Comparison of ENCODE assay signal across 23 cellular contexts in genomic region chr19:50928841-50929240, GRCh38. TPM values are rescaled to one million over a fixed set of nuclear protein-coding genes. Genes with fewer than 3 reads are reported as not detected.
DNase-seq lines count a peak whose midpoint lies in the region; ATAC-seq, FAIRE-seq and TF ChIP-seq lines count a peak whose summit lies in the region.
"Had no signal": no experiment of that assay in that cellular context is flagged by ENCODE, and none has a peak within 500 bp of the region (broad histone marks: within the 10 kb centered on the region; RNA-seq: fewer than 3 reads in every experiment).

No MANE protein-coding gene starts in this region.

- H3K18ac ChIP-seq in H1 (ENCODE audit: extremely low read depth, low read length) = no peak overlapping the region

- ATAC-seq in pancreas = no peak

- H2BK12ac ChIP-seq in H1 (ENCODE audit: low read depth, low read length) = no peak overlapping the region

- no peak overlapping the region for H3K4me2 ChIP-seq in H1 (ENCODE audit: insufficient read depth in 1 of 2, low read depth in 2 of 2, low read length in 2 of 2)

- TF ChIP-seq RAD21 in H1 (IDR thresholded peaks at IDR 0.05 in 1 of 2, conservative IDR thresholded peaks at IDR 0.05 in 1 of 2; ENCODE audit: low read depth in 2 of 2, low read length in 2 of 2) = no peak

- H2AFZ ChIP-seq in H1 (ENCODE audit: low read length) = no peak overlapping the region

- H3K4me1 ChIP-seq in H1 (replicated peaks in 1 of 4; ENCODE audit: control insufficient read depth in 3 of 4, insufficient read depth in 4 of 4, low read length in 3 of 4) = no peaks in the 10 kb centered on the region
- no peaks in the 10 kb centered on the region for H3K4me1 ChIP-seq in ovary (ENCODE audit: insufficient read depth)
- H3K4me1 ChIP-seq in pancreas = no peaks in the 10 kb centered on the region

- TF ChIP-seq EP300 in H1 (IDR thresholded peaks at IDR 0.05; ENCODE audit: borderline replicate concordance in 1 of 2, low read depth in 2 of 2, low read length in 2 of 2) (no peak), ovary (IDR thresholded peaks at IDR 0.05) (no peak)

- WGBS in H1 (ENCODE audit: extremely low coverage in 1 of 2, insufficient coverage in 1 of 2, insufficient read length in 1 of 2, insufficient replicate concordance in 2 of 2, low coverage in 1 of 2, low lambda C conversion rate in 2 of 2, missing lambda C conversion rate in 1 of 2), 2 experiments = 84% methylated on average over 3 of the region's 5 CpGs; no CpG with 5 or more reads in 1 of the 2 experiments
- 70 to 76% (median 71%) methylated on average over 5 of the region's 5 CpGs for WGBS in ovary, 3 donors
- WGBS in pancreas, 2 donors = 44 to 56% methylated on average over 5 of the region's 5 CpGs

- H2AK5ac ChIP-seq in H1 (ENCODE audit: low read depth, low read length) = no peak overlapping the region

- TF ChIP-seq CTCF in H1 (IDR thresholded peaks at IDR 0.05; ENCODE audit: control extremely low read depth in 1 of 3, insufficient read depth in 1 of 3, low read depth in 1 of 3, low read length in 3 of 3) (no peak), ovary (IDR thresholded peaks at IDR 0.05) (no peak), pancreas (IDR thresholded peaks at IDR 0.05) (no peak)

- H3K27ac ChIP-seq in H1 (ENCODE audit: low read depth, low read length) (no peak overlapping the region), ovary (no peak overlapping the region), pancreas (no peak overlapping the region)
- H3K27ac ChIP-seq: 22Rv1, C4-2B, RWPE1 had no signal

- FAIRE-seq in H1 (lab: Jason Lieb, UNC) (no peak), pancreas (lab: Jason Lieb, UNC) (no peak)
- FAIRE-seq: GM12891, H54 had no signal

- no peak overlapping the region for H3K56ac ChIP-seq in H1 (replicated peaks; ENCODE audit: insufficient read length, low read depth, low read length)

- no peak overlapping the region for H3K14ac ChIP-seq in H1 (ENCODE audit: insufficient read length)

- no peak overlapping the region for H2BK120ac ChIP-seq in H1 (replicated peaks; ENCODE audit: low read depth, low read length)

- no peak overlapping the region for H3K4ac ChIP-seq in H1 (replicated peaks; ENCODE audit: insufficient read length, low read depth, low read length)

- POLR2A ChIA-PET in H1 (lab: Charles Lee; ENCODE audit: partially characterized antibody) = no interaction called here

- CTCF ChIA-PET in H1 (lab: Charles Lee; ENCODE audit: partially characterized antibody) = interaction anchor here (0.8 to 7.1 kb wide), 8 partner anchors 19 to 168 kb away, joined by 3 to 36 read pairs (median 5); no protein-coding TSS in a partner anchor

- no peaks in the 10 kb centered on the region for H3K79me2 ChIP-seq in H1 (ENCODE audit: control insufficient read depth in 1 of 2, insufficient read depth in 2 of 2, low read length in 2 of 2)

- H4K91ac ChIP-seq in H1 (replicated peaks; ENCODE audit: insufficient read length, low read length) = no peak overlapping the region

- H3K79me1 ChIP-seq in H1 (ENCODE audit: low read depth, low read length) = no peaks in the 10 kb centered on the region

- no peak overlapping the region for H3K4me3 ChIP-seq in H1 (ENCODE audit: extremely low read depth in 1 of 4, insufficient read depth in 2 of 4, low read depth in 3 of 4, low read length in 4 of 4)
- H3K4me3 ChIP-seq in ovary = no peak overlapping the region
- H3K4me3 ChIP-seq in pancreas = no peak overlapping the region
- H3K4me3 ChIP-seq: MG63 had no signal

- H2BK5ac ChIP-seq in H1 (ENCODE audit: low read depth, low read length) = 0 out of 2 replicates have a peak overlapping the region, but pooled peaks have one; percentile 13

- no peak overlapping the region for H4K5ac ChIP-seq in H1 (ENCODE audit: insufficient read length, low read depth, low read length)

- H2BK15ac ChIP-seq in H1 (ENCODE audit: low read length) = no peak overlapping the region

- 0 out of 7 replicates have a peak, but pooled peaks cover 0 to 2% (median under 1%) of the 10 kb centered on the region in 4 experiments for H3K27me3 ChIP-seq in H1 (replicated peaks in 1 of 4; ENCODE audit: control insufficient read depth in 3 of 4, extremely low read depth in 1 of 4, insufficient read depth in 3 of 4, low read length in 3 of 4)
- no peaks in the 10 kb centered on the region for H3K27me3 ChIP-seq in ovary
- H3K27me3 ChIP-seq in pancreas = peaks cover 0 to 31% (median 0%) of the 10 kb centered on the region in 4 donors
- H3K27me3 ChIP-seq: MG63 had no signal

- no peak overlapping the region for H3K9ac ChIP-seq in H1 (replicated peaks in 1 of 4; ENCODE audit: extremely low read depth in 1 of 4, low read depth in 3 of 4, low read length in 3 of 4)

- H3K23me2 ChIP-seq in H1 (ENCODE audit: low read depth, low read length) = no peaks in the 10 kb centered on the region

- H2BK20ac ChIP-seq in H1 (ENCODE audit: low read length) = no peak overlapping the region

- TF ChIP-seq POLR2A in H1 (IDR thresholded peaks at IDR 0.05; ENCODE audit: control extremely low read depth in 1 of 2, low read depth in 2 of 2, low read length in 2 of 2) (no peak), ovary (IDR thresholded peaks at IDR 0.05) (no peak)

- H3K23ac ChIP-seq in H1 (ENCODE audit: insufficient read length) = no peak overlapping the region

- no peaks in the 10 kb centered on the region for H3K9me3 ChIP-seq in H1 (ENCODE audit: insufficient read depth in 2 of 2, low read depth in 1 of 2, low read length in 1 of 2)
- no peaks in the 10 kb centered on the region for H3K9me3 ChIP-seq in ovary
- H3K9me3 ChIP-seq in pancreas = no peaks in the 10 kb centered on the region

- H4K8ac ChIP-seq in H1 (ENCODE audit: extremely low read depth, insufficient read depth, low read length) = no peak overlapping the region

- no peaks in the 10 kb centered on the region for H4K20me1 ChIP-seq in H1 (replicated peaks in 1 of 2; ENCODE audit: control insufficient read depth in 1 of 2, insufficient read depth in 2 of 2, low read length in 2 of 2)

- DNase-seq in DMS 273 (lab: John Stamatoyannopoulos, UW; ENCODE audit: unreplicated experiment) = peak; percentile 20
- DNase-seq in DMS 273 treated with DMSO at 0.1 percent for 48 hours (lab: John Stamatoyannopoulos, UW) = no peak
- peak; percentile 71 for DNase-seq in DMS79 (lab: John Stamatoyannopoulos, UW)
- peak; percentile 39 for DNase-seq in NAMALWA (ENCODE audit: low spot score)
- no peak for DNase-seq in H1 (ENCODE audit: low read depth in 1 of 2, low spot score in 2 of 2)
- no peak for DNase-seq in effector CD4-positive, alpha-beta T cell
- DNase-seq in ovary = no peak
- DNase-seq in pancreas = no peak
- DNase-seq: AML-193, EL, HFFc6, MG63, NCI-H1092, NCI-H2081 treated with DMSO at 0.1 percent for 48 hours, NCI-H446, NCI-H526 treated with DMSO at 0.1 percent for 48 hours, SIG-M5, T-helper 1 cell had no signal

- H3K36me3 ChIP-seq in H1 (ENCODE audit: control insufficient read depth in 2 of 4, insufficient read depth in 4 of 4, low read length in 3 of 4) (no peaks in the 10 kb centered on the region), ovary (no peaks in the 10 kb centered on the region), pancreas (no peaks in the 10 kb centered on the region)
- H3K36me3 ChIP-seq: MG63 had no signal

- intact Hi-C loops in ovary (cut with DNase I) (loop anchor here in 1 of 4 donors (5.0 to 10.0 kb wide), 2 partner anchors 168 to 246 kb away; no protein-coding TSS in a partner anchor), pancreas (cut with DNase I) (no loop called here)

RNA-seq across cellular contexts. Expression of gene KLK4, which starts 17.6 kb away (rescaled TPM):
- total RNA-seq in H1 (2021; fragmentation: NEBNext Ultra II Directional; extraction: Animal tissue kit (Norgen Biotek cat#: 25700)) = 1.3 TPM in 1 of 2 replicates, not detected in the other
- polyA plus RNA-seq in H1 (2011; rRNA removed) (0.44 and 6.8 TPM in 2 replicates), ovary (not detected), pancreas (not detected)
- 0.41 TPM for polyA plus RNA-seq in H1 (2011; cell fraction: cytosol; rRNA removed)
- polyA plus RNA-seq in H1 (2011; cell fraction: nucleus; rRNA removed) = 2.3 TPM
- polyA plus RNA-seq in H1 (2012, experiment 1 of 2) = 0.20 to 1.7 TPM (median 0.57 TPM) in 4 replicates
- not detected for polyA plus RNA-seq in H1 (2012, experiment 2 of 2)
- 0.91 TPM for polyA plus RNA-seq in H1 (2013, experiment 1 of 2)
- 0.77 TPM for polyA plus RNA-seq in H1 (2013, experiment 2 of 2)
- polyA minus RNA-seq in H1 (2011; rRNA and poly(A)+ RNA removed) = 0.82 TPM in 1 of 2 replicates, not detected in the other
- polyA minus RNA-seq in H1 (2011; cell fraction: cytosol; rRNA and poly(A)+ RNA removed) = not detected
- not detected for polyA minus RNA-seq in H1 (2011; cell fraction: nucleus; rRNA and poly(A)+ RNA removed)
- total RNA-seq in ovary (under 1 TPM in 1 of 7 donors, not detected in 6; 0.58 TPM), pancreas (under 1 TPM in 1 of 6 donors, not detected in 5; 0.41 TPM)
- total RNA-seq: HFFc6 had no signal

RNA-seq across cellular contexts. Expression of gene KLK5, which starts 24.0 kb away (rescaled TPM):
- 0.55 and 0.76 TPM in 2 replicates for total RNA-seq in H1 (2021; fragmentation: NEBNext Ultra II Directional; extraction: Animal tissue kit (Norgen Biotek cat#: 25700))
- polyA plus RNA-seq in H1 (2011; rRNA removed) (1.7 and 2.0 TPM in 2 replicates), ovary (not detected), pancreas (under 1 TPM in 1 of 2 donors, not detected in 1; 0.11 TPM)
- polyA plus RNA-seq in H1 (2011; cell fraction: cytosol; rRNA removed) = 1.2 TPM
- polyA plus RNA-seq in H1 (2011; cell fraction: nucleus; rRNA removed) = 1.1 TPM
- 0.34 to 0.86 TPM (median 0.69 TPM) in 4 replicates for polyA plus RNA-seq in H1 (2012, experiment 1 of 2)
- polyA plus RNA-seq in H1 (2012, experiment 2 of 2) = 0.63 TPM
- 0.73 TPM for polyA plus RNA-seq in H1 (2013, experiment 1 of 2)
- 0.77 TPM for polyA plus RNA-seq in H1 (2013, experiment 2 of 2)
- 0.25 and 0.78 TPM in 2 replicates for polyA minus RNA-seq in H1 (2011; rRNA and poly(A)+ RNA removed)
- not detected for polyA minus RNA-seq in H1 (2011; cell fraction: cytosol; rRNA and poly(A)+ RNA removed)
- polyA minus RNA-seq in H1 (2011; cell fraction: nucleus; rRNA and poly(A)+ RNA removed) = not detected
- total RNA-seq in ovary (1 to 10 TPM in 1 of 7 donors, under 1 TPM in 2, not detected in 4; 0.17 to 2.3 (median 0.41) TPM), pancreas (not detected)
- total RNA-seq: HFFc6 had no signal

RNA-seq across cellular contexts. Expression of gene KLK6, which starts 40.5 kb away (rescaled TPM):
- 0.55 and 0.69 TPM in 2 replicates for total RNA-seq in H1 (2021; fragmentation: NEBNext Ultra II Directional; extraction: Animal tissue kit (Norgen Biotek cat#: 25700))
- polyA plus RNA-seq in H1 (2011; rRNA removed) (2.6 and 3.2 TPM in 2 replicates), ovary (under 1 TPM in 1 of 2 donors, not detected in 1; 0.07 TPM), pancreas (not detected)
- polyA plus RNA-seq in H1 (2011; cell fraction: cytosol; rRNA removed) = 2.5 TPM
- polyA plus RNA-seq in H1 (2011; cell fraction: nucleus; rRNA removed) = 1.7 TPM
- polyA plus RNA-seq in H1 (2012, experiment 1 of 2) = 1.3 to 2.5 TPM (median 2.3 TPM) in 4 replicates
- polyA plus RNA-seq in H1 (2012, experiment 2 of 2) = 2.4 TPM
- polyA plus RNA-seq in H1 (2013, experiment 1 of 2) = 1.4 TPM
- 1.8 TPM for polyA plus RNA-seq in H1 (2013, experiment 2 of 2)
- 1.3 and 2.0 TPM in 2 replicates for polyA minus RNA-seq in H1 (2011; rRNA and poly(A)+ RNA removed)
- polyA minus RNA-seq in H1 (2011; cell fraction: cytosol; rRNA and poly(A)+ RNA removed) = not detected
- 0.60 TPM for polyA minus RNA-seq in H1 (2011; cell fraction: nucleus; rRNA and poly(A)+ RNA removed)
- total RNA-seq in ovary (10 to 100 TPM in 1 of 7 donors, 1 to 10 TPM in 2, under 1 TPM in 2, not detected in 2; 0.24 to 21.7 (median 3.3) TPM), pancreas (not detected)
- total RNA-seq: HFFc6 had no signal

RNA-seq across cellular contexts. Expression of gene KLK7, which starts 54.9 kb away (rescaled TPM):
- total RNA-seq in H1 (2021; fragmentation: NEBNext Ultra II Directional; extraction: Animal tissue kit (Norgen Biotek cat#: 25700)) = 0.55 and 0.73 TPM in 2 replicates
- polyA plus RNA-seq in H1 (2011; rRNA removed) = 1.4 and 2.1 TPM in 2 replicates
- polyA plus RNA-seq in H1 (2011; cell fraction: cytosol; rRNA removed) = 1.6 TPM
- 3.5 TPM for polyA plus RNA-seq in H1 (2011; cell fraction: nucleus; rRNA removed)
- 1.0 to 1.7 TPM (median 1.4 TPM) in 4 replicates for polyA plus RNA-seq in H1 (2012, experiment 1 of 2)
- polyA plus RNA-seq in H1 (2012, experiment 2 of 2) = 0.35 TPM
- polyA plus RNA-seq in H1 (2013, experiment 1 of 2) = 0.87 TPM
- 0.90 TPM for polyA plus RNA-seq in H1 (2013, experiment 2 of 2)
- 0.39 and 0.57 TPM in 2 replicates for polyA minus RNA-seq in H1 (2011; rRNA and poly(A)+ RNA removed)
- polyA minus RNA-seq in H1 (2011; cell fraction: cytosol; rRNA and poly(A)+ RNA removed) = 1.3 TPM
- 1.3 TPM for polyA minus RNA-seq in H1 (2011; cell fraction: nucleus; rRNA and poly(A)+ RNA removed)
- total RNA-seq in ovary = 10 to 100 TPM in 1 of 7 donors, 1 to 10 TPM in 1, under 1 TPM in 2, not detected in 3; 0.85 to 59.6 (median 5.1) TPM
- under 1 TPM in 1 of 2 donors, not detected in 1; 0.05 TPM for polyA plus RNA-seq in ovary
- total RNA-seq in pancreas = not detected
- polyA plus RNA-seq in pancreas = under 1 TPM in 1 of 2 donors, not detected in 1; 0.46 TPM
- total RNA-seq: HFFc6 had no signal

RNA-seq across cellular contexts. Expression of gene KLK2, which starts 55.6 kb away (rescaled TPM):
- total RNA-seq in H1 (2021; fragmentation: NEBNext Ultra II Directional; extraction: Animal tissue kit (Norgen Biotek cat#: 25700)) = not detected in 2 replicates
- 0.20 and 0.36 TPM in 2 replicates for polyA plus RNA-seq in H1 (2011; rRNA removed)
- 0.59 TPM for polyA plus RNA-seq in H1 (2011; cell fraction: cytosol; rRNA removed)
- 0.57 TPM for polyA plus RNA-seq in H1 (2011; cell fraction: nucleus; rRNA removed)
- polyA plus RNA-seq in H1 (2012, experiment 1 of 2) = 0.30 to 0.33 TPM in 2 of 4 replicates, not detected in the others
- polyA plus RNA-seq in H1 (2012, experiment 2 of 2) = 0.55 TPM
- 0.04 TPM for polyA plus RNA-seq in H1 (2013, experiment 1 of 2)
- 0.11 TPM for polyA plus RNA-seq in H1 (2013, experiment 2 of 2)
- not detected in 2 replicates for polyA minus RNA-seq in H1 (2011; rRNA and poly(A)+ RNA removed)
- not detected for polyA minus RNA-seq in H1 (2011; cell fraction: cytosol; rRNA and poly(A)+ RNA removed)
- not detected for polyA minus RNA-seq in H1 (2011; cell fraction: nucleus; rRNA and poly(A)+ RNA removed)
- total RNA-seq in ovary = not detected
- polyA plus RNA-seq in ovary = not detected
- not detected for total RNA-seq in pancreas
- polyA plus RNA-seq in pancreas = under 1 TPM; 0.09 to 0.27 TPM
- total RNA-seq: HFFc6 had no signal

Comparison
In these comparisons a context has a peak if more than half of its experiments do, and no peak if none do; other contexts are left out.
1. DNase-seq: peak in DMS 273 (single experiment), DMS79 (single experiment) and NAMALWA (single experiment); none in DMS 273 treated with DMSO at 0.1 percent for 48 hours (single experiment), H1 (0 of 2), effector CD4-positive, alpha-beta T cell (single experiment), ovary (0 of 5) and pancreas (0 of 6).